In the genomic region with DNA sequence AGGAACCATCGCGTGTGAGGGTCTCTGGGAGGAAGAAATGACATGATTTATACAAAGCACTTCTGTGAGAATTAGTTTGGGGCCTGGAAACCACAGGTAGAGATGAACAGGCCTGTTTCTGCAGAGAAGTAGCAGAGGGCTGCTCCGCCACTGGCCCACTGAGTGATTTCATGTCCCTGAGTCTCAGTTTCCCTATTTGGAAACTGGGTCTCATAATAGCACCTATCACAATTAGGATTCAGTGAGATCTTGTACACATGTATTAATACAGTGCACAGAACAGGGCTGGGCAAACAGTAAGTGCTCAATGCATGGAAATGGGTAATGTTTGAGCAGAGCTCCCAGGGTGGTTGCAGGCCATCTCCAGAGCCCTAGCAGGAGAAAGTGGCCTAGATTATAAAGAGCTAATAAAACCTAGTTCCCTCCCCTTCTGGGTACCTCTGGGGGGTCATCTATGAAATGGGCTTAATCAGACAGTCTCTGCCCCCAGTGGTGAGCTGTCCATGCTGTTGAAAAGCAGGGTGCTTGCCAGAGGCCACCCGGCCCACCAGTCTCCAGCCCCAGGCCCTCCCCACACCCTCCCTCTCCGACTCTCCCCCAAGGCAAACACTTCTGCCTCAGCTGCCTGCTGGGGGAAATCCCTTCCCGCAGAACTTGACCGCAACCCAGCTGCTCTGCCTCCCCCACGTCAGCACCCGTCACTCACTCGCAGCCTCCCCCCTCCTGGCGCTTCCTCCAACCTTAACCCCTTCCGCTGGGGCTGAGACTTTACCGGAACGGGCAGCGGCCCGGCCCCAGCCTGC, we compare ENCODE assay signal across 9 cellular contexts. TPM values are rescaled to one million over a fixed set of nuclear protein-coding genes. Genes with fewer than 3 reads are reported as not detected.
DNase-seq lines count a peak whose midpoint lies in the region; ATAC-seq and TF ChIP-seq lines count a peak whose summit lies in the region.
"Had no signal": no experiment of that assay in that cellular context is flagged by ENCODE, and none has a peak within 500 bp of the region (broad histone marks: within the 10 kb centered on the region; RNA-seq: fewer than 3 reads in every experiment).

No MANE protein-coding gene starts in this region.

- CTCF ChIA-PET in PC-9 (lab: Charles Lee) = interaction anchor here (0.6 to 1.0 kb wide), 4 partner anchors 23 to 64 kb away, joined by 3 to 13 read pairs (median 7); no protein-coding TSS in a partner anchor

- intact Hi-C loops in PC-9 (cut with micrococcal nuclease; ENCODE audit: unreplicated experiment) (loop anchor here (1.0 kb wide), 1 partner anchor 29 kb away; no protein-coding TSS in a partner anchor), stomach (cut with DNase I; ENCODE audit: low total_unique reads) (no loop called here)

- H3K9me2 ChIP-seq in PC-9 (ENCODE audit: insufficient read depth) = no peaks in the 10 kb centered on the region

- TF ChIP-seq CTCF in C4-2B (conservative IDR thresholded peaks at IDR 0.05) (no peak), PC-9 (conservative IDR thresholded peaks at IDR 0.05) (no peak), neural progenitor cell (IDR thresholded peaks at IDR 0.05) (no peak), stomach (IDR thresholded peaks at IDR 0.05) (peak in 1 of 7 experiments; percentile 7)

- 11 to 15% (median 12%) methylated on average over 12 to 16 of the region's 16 CpGs for WGBS in stomach, 5 donors

- H3K4me3 ChIP-seq in PC-9 (peak overlapping the region; percentile 42; the same call in 1 of the 2 replicates), neural progenitor cell (peak overlapping the region; percentile 13), stomach (peak overlapping the region; percentile 39 to 75 (median 52))

- DNase-seq in PC-9 (peak; percentile 84 to 91), fibroblast of the conjunctiva (ENCODE audit: low read depth) (peak; percentile 91), neural progenitor cell (ENCODE audit: low spot score) (peak; percentile 41), stomach (peak; percentile 95)
- DNase-seq in activated T-cell treated with anti-CD3 and anti-CD28 coated beads, Interleukin-2, amount 50 U/mL, for 72 hours = peak; percentile 97 to 98

- TF ChIP-seq POLR2A in stomach (IDR thresholded peaks at IDR 0.05) = no peak

- H3K9me3 Mint-ChIP-seq in activated T-cell treated with anti-CD3 and anti-CD28 coated beads, Interleukin-2, amount 50 U/mL, for 72 hours = no peaks in the 10 kb centered on the region
- H3K9me3 Mint-ChIP-seq in neural progenitor cell = no peaks in the 10 kb centered on the region

- H2AFZ ChIP-seq in PC-9 (no peak overlapping the region), neural progenitor cell (replicated peaks) (no peak overlapping the region)

- H3K4me3 Mint-ChIP-seq in activated T-cell treated with anti-CD3 and anti-CD28 coated beads, Interleukin-2, amount 50 U/mL, for 72 hours = peak overlapping the region; percentile 98 to 99
- peak overlapping the region; percentile 74 for H3K4me3 Mint-ChIP-seq in neural progenitor cell

- peaks cover 33% of the 10 kb centered on the region for H3F3A ChIP-seq in PC-9 (ENCODE audit: insufficient read depth, low read depth)
- peaks cover 16% of the 10 kb centered on the region for H3F3A ChIP-seq in neural progenitor cell (ENCODE audit: low read depth)

- peak overlapping the region; percentile 72 for H3K27ac ChIP-seq in C4-2B
- peak overlapping the region; percentile 16 for H3K27ac ChIP-seq in PC-9
- no peak overlapping the region for H3K27ac ChIP-seq in neural progenitor cell
- H3K27ac ChIP-seq in stomach = peak overlapping the region; percentile 94 to 99 (median 95)

- H3K27me3 ChIP-seq in PC-9 (ENCODE audit: insufficient read depth, low read depth) = no peaks in the 10 kb centered on the region
- H3K27me3 ChIP-seq in neural progenitor cell = peaks cover 100% of the 10 kb centered on the region
- H3K27me3 ChIP-seq in stomach = no peaks in the 10 kb centered on the region

- no peak overlapping the region for H3K9ac ChIP-seq in neural progenitor cell

- H3K36me3 ChIP-seq in PC-9 (ENCODE audit: low read depth) (peaks cover 17% of the 10 kb centered on the region), neural progenitor cell (no peaks in the 10 kb centered on the region), stomach (peaks cover 12 to 62% (median 44%) of the 10 kb centered on the region in 4 donors)

- H3K79me2 ChIP-seq in PC-9 (ENCODE audit: low read depth) = peaks cover 39% of the 10 kb centered on the region
- no peaks in the 10 kb centered on the region for H3K79me2 ChIP-seq in neural progenitor cell (ENCODE audit: low read depth)

- peaks cover 40 to 50% of the 10 kb centered on the region in 2 donors for H3K36me3 Mint-ChIP-seq in activated T-cell treated with anti-CD3 and anti-CD28 coated beads, Interleukin-2, amount 50 U/mL, for 72 hours (ENCODE audit: insufficient read depth in 2 of 2)
- H3K36me3 Mint-ChIP-seq in neural progenitor cell = no peaks in the 10 kb centered on the region

- peak; percentile 80 for TF ChIP-seq EP300 in stomach (IDR thresholded peaks at IDR 0.05)

- no TSS peak for BruUV-seq in PC-9 (replicated peaks; lab: Mats Ljungman, UMichigan)

- H3K4me1 ChIP-seq in PC-9 (replicated peaks; ENCODE audit: insufficient read depth) = peaks cover 50% of the 10 kb centered on the region
- peaks cover 21% of the 10 kb centered on the region for H3K4me1 ChIP-seq in neural progenitor cell
- H3K4me1 ChIP-seq in stomach = peaks cover 78 to 91% (median 81%) of the 10 kb centered on the region in 4 donors

- H3K4me2 ChIP-seq in PC-9 = peak overlapping the region; percentile 75
- H3K4me2 ChIP-seq in neural progenitor cell = peak overlapping the region; percentile 73

- peaks cover 60% of the 10 kb centered on the region for H3K4me1 Mint-ChIP-seq in activated T-cell treated with anti-CD3 and anti-CD28 coated beads, Interleukin-2, amount 50 U/mL, for 72 hours (ENCODE audit: low read depth)
- H3K4me1 Mint-ChIP-seq in neural progenitor cell = peaks cover 27% of the 10 kb centered on the region

- ATAC-seq in GM19328 (IDR thresholded peaks at IDR 0.05; ENCODE audit: unreplicated experiment) (peak; percentile 76), HG03457 (IDR thresholded peaks at IDR 0.05; ENCODE audit: unreplicated experiment) (peak; percentile 49)
- peak; percentile 82 to 85 for ATAC-seq in activated T-cell treated with anti-CD3 and anti-CD28 coated beads, Interleukin-2, amount 50 U/mL, for 72 hours (replicated peaks in 1 of 2)

- H3K27me3 Mint-ChIP-seq in activated T-cell treated with anti-CD3 and anti-CD28 coated beads, Interleukin-2, amount 50 U/mL, for 72 hours (ENCODE audit: low read depth) = no peaks in the 10 kb centered on the region
- peaks cover 67% of the 10 kb centered on the region for H3K27me3 Mint-ChIP-seq in neural progenitor cell (ENCODE audit: insufficient read depth, low read depth)

- peak overlapping the region; percentile 88 for H3K27ac Mint-ChIP-seq in activated T-cell treated with anti-CD3 and anti-CD28 coated beads, Interleukin-2, amount 50 U/mL, for 72 hours
- H3K27ac Mint-ChIP-seq in neural progenitor cell = no peak overlapping the region

- no peaks in the 10 kb centered on the region for H3K9me3 ChIP-seq in PC-9 (ENCODE audit: insufficient read depth, low read depth)
- H3K9me3 ChIP-seq in neural progenitor cell (ENCODE audit: low read depth) = no peaks in the 10 kb centered on the region
- H3K9me3 ChIP-seq in stomach = no peaks in the 10 kb centered on the region

- POLR2A ChIA-PET in PC-9 (lab: Charles Lee; ENCODE audit: unreplicated experiment) = interaction anchor here (0.6 to 0.8 kb wide), 2 partner anchors 28 to 863 kb away, joined by 6 to 7 read pairs; no protein-coding TSS in a partner anchor

- H4K20me1 ChIP-seq in PC-9 (ENCODE audit: insufficient read depth) = no peaks in the 10 kb centered on the region
- peaks cover 40% of the 10 kb centered on the region for H4K20me1 ChIP-seq in neural progenitor cell (ENCODE audit: low read depth)

RNA-seq across cellular contexts. Expression of gene BCL3, which starts 4.5 kb away (rescaled TPM):
- total RNA-seq in PC-9 (2021) = 36.1 and 38.9 TPM in 2 replicates
- total RNA-seq in activated T-cell treated with anti-CD3 and anti-CD28 coated beads, Interleukin-2, amount 50 U/mL, for 72 hours = 100 to 1,000 TPM; 192 to 208 TPM
- not detected in 2 replicates for total RNA-seq in neural progenitor cell (ENCODE audit: low replicate concordance)
- total RNA-seq in stomach = 100 to 1,000 TPM in 3 of 5 donors, 10 to 100 TPM in 1, 1 to 10 TPM in 1; 4.4 to 322 (median 139) TPM
- polyA plus RNA-seq in stomach = 10 to 100 TPM; 53.5 to 94.1 (median 65.5) TPM

RNA-seq across cellular contexts. Expression of gene CBLC, which starts 24.7 kb away (rescaled TPM):
- total RNA-seq in PC-9 (2021) (53.6 and 68.8 TPM in 2 replicates), neural progenitor cell (ENCODE audit: low replicate concordance) (1.4 and 1.5 TPM in 2 replicates), stomach (100 to 1,000 TPM in 1 of 5 donors, 10 to 100 TPM in 4; 13.2 to 178 (median 57.2) TPM)
- not detected for total RNA-seq in activated T-cell treated with anti-CD3 and anti-CD28 coated beads, Interleukin-2, amount 50 U/mL, for 72 hours
- 10 to 100 TPM; 23.3 to 50.9 (median 27.4) TPM for polyA plus RNA-seq in stomach

RNA-seq across cellular contexts. Expression of gene CEACAM16, which starts 54.1 kb away (rescaled TPM):
- not detected in 2 replicates for total RNA-seq in PC-9 (2021)
- not detected for total RNA-seq in activated T-cell treated with anti-CD3 and anti-CD28 coated beads, Interleukin-2, amount 50 U/mL, for 72 hours
- total RNA-seq in neural progenitor cell (ENCODE audit: low replicate concordance) = not detected in 2 replicates
- total RNA-seq in stomach = not detected
- not detected for polyA plus RNA-seq in stomach
- total RNA-seq: dermis microvascular lymphatic vessel endothelial cell had no signal

RNA-seq across cellular contexts. Expression of gene BCAM, which starts 55.9 kb away (rescaled TPM):
- 146 and 199 TPM in 2 replicates for total RNA-seq in PC-9 (2021)
- under 1 TPM in 1 of 2 donors, not detected in 1; 0.21 TPM for total RNA-seq in activated T-cell treated with anti-CD3 and anti-CD28 coated beads, Interleukin-2, amount 50 U/mL, for 72 hours
- 7.1 and 16.9 TPM in 2 replicates for total RNA-seq in neural progenitor cell (ENCODE audit: low replicate concordance)
- 100 to 1,000 TPM in 2 of 5 donors, 10 to 100 TPM in 3; 31.9 to 265 (median 76.8) TPM for total RNA-seq in stomach
- 10 to 100 TPM in 2 of 3 donors, 1 to 10 TPM in 1; 7.3 to 38.7 (median 20.5) TPM for polyA plus RNA-seq in stomach

Comparison
In these comparisons a context has a peak if more than half of its experiments do, and no peak if none do; other contexts are left out.
1. DNase-seq: peak in every context shown above with its lines; median percentile 98 in activated T-cell treated with anti-CD3 and anti-CD28 coated beads, Interleukin-2, amount 50 U/mL, for 72 hours; 95 in stomach; 91 in fibroblast of the conjunctiva; 88 in PC-9; 41 in neural progenitor cell.